Comparison of ENCODE assay signal across 24 cellular contexts in the genomic region with DNA sequence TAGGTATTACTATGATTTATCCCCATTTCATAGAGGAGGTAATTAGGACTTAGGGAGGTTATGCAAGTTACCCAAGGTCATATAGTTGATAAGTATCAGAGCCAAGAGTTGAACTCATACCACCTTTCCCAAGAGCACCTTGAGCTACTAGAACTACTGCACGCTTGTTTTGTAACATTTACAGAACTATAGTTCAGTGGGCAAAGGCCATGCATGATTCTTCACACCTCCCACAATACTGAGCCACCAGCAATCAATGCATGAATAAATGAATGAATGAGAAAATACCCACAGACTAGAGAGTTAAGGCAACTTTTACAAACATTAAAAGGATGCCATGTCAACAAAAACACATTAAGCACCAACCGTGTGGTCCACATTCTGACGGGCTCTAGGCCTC. TPM values are rescaled to one million over a fixed set of nuclear protein-coding genes. Genes with fewer than 3 reads are reported as not detected.
"Had no signal": no experiment of that assay in that cellular context is flagged by ENCODE, and none has a peak within 500 bp of the region (broad histone marks: within the 10 kb centered on the region; RNA-seq: fewer than 3 reads in every experiment).

No MANE protein-coding gene starts in this region.

- H3K9me3 Mint-ChIP-seq: activated CD8-positive, alpha-beta T cell treated with anti-CD3 and anti-CD28 coated beads for 36 hours; activated naive CD4-positive, alpha-beta T cell treated with anti-CD3 and anti-CD28 coated beads, Interleukin-2, amount 50 U/mL, for 24 hours; activated T-cell treated with anti-CD3 and anti-CD28 coated beads, Interleukin-2, amount 50 U/mL, for 24 hours had no signal

- H3K4me3 Mint-ChIP-seq: activated CD8-positive, alpha-beta T cell treated with anti-CD3 and anti-CD28 coated beads for 36 hours; activated naive CD4-positive, alpha-beta T cell treated with anti-CD3 and anti-CD28 coated beads, Interleukin-2, amount 50 U/mL, for 24 hours; activated T-cell treated with anti-CD3 and anti-CD28 coated beads, Interleukin-2, amount 50 U/mL, for 24 hours; activated T-helper 1 cell treated with anti-CD3 and anti-CD28 coated beads, Interleukin-12 subunit alpha, Interleukin-12 subunit beta, Interleukin-2, Interleukin-4 antibody, amounts not matched to agents 30 ng/mL and 10 ng/mL and 1 ng/mL, durations not matched to agents 14 hours and 24 hours and 36 hours had no signal

- H3K4me2 ChIP-seq: SK-N-SH had no signal

- ATAC-seq: activated CD4-positive, CD25-positive, alpha-beta regulatory T cell treated with anti-CD3 and anti-CD28 coated beads, Interleukin-2, amount 50 U/mL, for 24 hours; activated CD8-positive, alpha-beta T cell treated with anti-CD3 and anti-CD28 coated beads for 36 hours had no signal

- H3K36me3 Mint-ChIP-seq: activated naive CD4-positive, alpha-beta T cell treated with anti-CD3 and anti-CD28 coated beads, Interleukin-2, amount 50 U/mL, for 24 hours had no signal

- H3K36me3 ChIP-seq: adrenal gland, MG63, Peyer's patch, SJCRH30 had no signal

- H3K4me3 ChIP-seq: adrenal gland, MG63, Peyer's patch, SJCRH30 had no signal

- H3K9ac ChIP-seq: SK-N-SH had no signal

- H3K27me3 ChIP-seq: adrenal gland, MG63, Peyer's patch, SJCRH30 had no signal

- H3K9me3 ChIP-seq: adrenal gland, MG63, Peyer's patch, SJCRH30, SK-N-SH had no signal

- H3K4me1 ChIP-seq: adrenal gland had no signal

- DNase-seq: activated CD4-positive, alpha-beta T cell treated with anti-CD3 and anti-CD28 coated beads for 4 hours; activated CD8-positive, alpha-beta T cell treated with anti-CD3 and anti-CD28 coated beads for 36 hours; activated effector memory CD4-positive, alpha-beta T cell treated with Interleukin-2 at 50 U/mL for 16 hours; activated naive CD4-positive, alpha-beta T cell; activated T-cell treated with anti-CD3 and anti-CD28 coated beads, Interleukin-2, amount 50 U/mL, for 24 hours; adrenal gland; anterior cingulate cortex; MG63; MV-4-11; NCI-H1105; NCI-H1436 treated with DMSO at 0.1 percent for 48 hours; NCI-H187 treated with DMSO at 0.1 percent for 48 hours; NCI-H2081 treated with DMSO at 0.1 percent for 48 hours; NCI-H446; NCI-H524; Peyer's patch; Right ventricle myocardium superior; SJCRH30; SK-N-SH; T-helper 1 cell had no signal

- H3K27ac Mint-ChIP-seq: activated naive CD4-positive, alpha-beta T cell treated with anti-CD3 and anti-CD28 coated beads, Interleukin-2, amount 50 U/mL, for 24 hours; activated T-cell treated with anti-CD3 and anti-CD28 coated beads, Interleukin-2, amount 50 U/mL, for 24 hours had no signal

- H3K27me3 Mint-ChIP-seq: activated CD8-positive, alpha-beta T cell treated with anti-CD3 and anti-CD28 coated beads for 36 hours; activated naive CD4-positive, alpha-beta T cell treated with anti-CD3 and anti-CD28 coated beads, Interleukin-2, amount 50 U/mL, for 24 hours; activated T-cell treated with anti-CD3 and anti-CD28 coated beads, Interleukin-2, amount 50 U/mL, for 24 hours had no signal

- H3K27ac ChIP-seq: adrenal gland, Peyer's patch, RWPE1, SJCRH30 had no signal

RNA-seq across cellular contexts. Expression of gene LIPC, which starts 46.8 kb away (rescaled TPM):
- polyA plus RNA-seq: SK-N-SH had no signal
